Comparison of ENCODE assay signal across 14 cellular contexts in genomic region chr9:70408393-70409040, GRCh38. TPM values are rescaled to one million over a fixed set of nuclear protein-coding genes. Genes with fewer than 3 reads are reported as not detected.
DNase-seq lines count a peak whose midpoint lies in the region; ATAC-seq and TF ChIP-seq lines count a peak whose summit lies in the region.
"Had no signal": no experiment of that assay in that cellular context is flagged by ENCODE, and none has a peak within 500 bp of the region (broad histone marks: within the 10 kb centered on the region; RNA-seq: fewer than 3 reads in every experiment).

No MANE protein-coding gene starts in this region.

- no peak for ATAC-seq in lung (ENCODE audit: insufficient read depth, low FRiP score)
- ATAC-seq: mucosa of descending colon, right lobe of liver had no signal

- H3K9me3 ChIP-seq in lung (ENCODE audit: control insufficient read depth in 2 of 2, insufficient read depth in 1 of 2, low read length in 1 of 2) = no peaks in the 10 kb centered on the region
- H3K9me3 ChIP-seq in thyroid gland = no peaks in the 10 kb centered on the region
- H3K9me3 ChIP-seq: MG63, mucosa of descending colon, right lobe of liver had no signal

- H3K4me1 ChIP-seq in lung (ENCODE audit: control insufficient read depth in 2 of 2, insufficient read depth in 2 of 2, low read length in 2 of 2) (peaks cover 25 to 38% of the 10 kb centered on the region in 2 donors), thyroid gland (peaks cover 54 to 59% of the 10 kb centered on the region in 2 donors)

- no peak overlapping the region for H3K4me3 ChIP-seq in brain microvascular endothelial cell (ENCODE audit: low read depth, low read length)
- H3K4me3 ChIP-seq in lung = no peak overlapping the region
- no peak overlapping the region for H3K4me3 ChIP-seq in thyroid gland (replicated peaks in 1 of 3)
- H3K4me3 ChIP-seq: MG63, mucosa of descending colon had no signal

- no peaks in the 10 kb centered on the region for H3K9me3 Mint-ChIP-seq in activated naive CD4-positive, alpha-beta T cell treated with anti-CD3 and anti-CD28 coated beads, Interleukin-2, amount 50 U/mL, for 24 hours

- H3K4me1 Mint-ChIP-seq in activated naive CD4-positive, alpha-beta T cell treated with anti-CD3 and anti-CD28 coated beads, Interleukin-2, amount 50 U/mL, for 24 hours = peaks cover 68% of the 10 kb centered on the region

- intact Hi-C loops in thyroid gland (cut with DNase I) = no loop called here

- H3K4me3 Mint-ChIP-seq in activated naive CD4-positive, alpha-beta T cell treated with anti-CD3 and anti-CD28 coated beads, Interleukin-2, amount 50 U/mL, for 24 hours = peak overlapping the region; percentile 1

- no peak for DNase-seq in activated naive CD4-positive, alpha-beta T cell treated with anti-CD3 and anti-CD28 coated beads, Interleukin-2, amount 50 U/mL, for 16 hours
- DNase-seq in brain microvascular endothelial cell (no peak), lung (ENCODE audit: low spot score) (no peak), thyroid gland (no peak), substantia nigra (lab: John Stamatoyannopoulos, UW) (no peak), mesenteric fat pad (ENCODE audit: low spot score) (no peak), NCI-H1092 (lab: John Stamatoyannopoulos, UW) (no peak)
- DNase-seq: activated CD4-positive, alpha-beta T cell treated with anti-CD3 and anti-CD28 coated beads for 48 hours; DND-41; H7; MG63; right lobe of liver had no signal

- TF ChIP-seq POLR2A in thyroid gland (IDR thresholded peaks at IDR 0.05) = no peak

- in situ Hi-C loops in brain microvascular endothelial cell (cut with HindIII; ENCODE audit: low pct_ligation_motif_present, low sequenced_read_pairs) = loop anchor here (25.0 kb wide), 1 partner anchor 179 kb away; no protein-coding TSS in a partner anchor

- peak overlapping the region; percentile 100 for H3K27ac Mint-ChIP-seq in activated naive CD4-positive, alpha-beta T cell treated with anti-CD3 and anti-CD28 coated beads, Interleukin-2, amount 50 U/mL, for 24 hours

- no peaks in the 10 kb centered on the region for H3K27me3 Mint-ChIP-seq in activated naive CD4-positive, alpha-beta T cell treated with anti-CD3 and anti-CD28 coated beads, Interleukin-2, amount 50 U/mL, for 24 hours

- whole genome bisulfite sequencing in lung, 2 donors = 85 to 89% methylated on average over 5 of the region's 5 CpGs
- WGBS in thyroid gland, 2 donors = 90 to 95% methylated on average over 5 of the region's 5 CpGs

- H3K27ac ChIP-seq in brain microvascular endothelial cell (peak overlapping the region; percentile 95), lung (ENCODE audit: low read depth in 1 of 2, low read length in 1 of 2) (peak overlapping the region; percentile 18 to 38), thyroid gland (peak overlapping the region; percentile 49 to 76 (median 68)), substantia nigra (ENCODE audit: low read depth, low read length, poor library complexity, severe bottlenecking) (no peak overlapping the region)

- H3K36me3 ChIP-seq in brain microvascular endothelial cell (replicated peaks) = no peaks in the 10 kb centered on the region
- H3K36me3 ChIP-seq in lung (ENCODE audit: control insufficient read depth in 2 of 2, insufficient read depth in 2 of 2, low read length in 2 of 2) = no peaks in the 10 kb centered on the region
- H3K36me3 ChIP-seq in thyroid gland = no peaks in the 10 kb centered on the region
- H3K36me3 ChIP-seq: MG63 had no signal

- H3K36me3 Mint-ChIP-seq in activated naive CD4-positive, alpha-beta T cell treated with anti-CD3 and anti-CD28 coated beads, Interleukin-2, amount 50 U/mL, for 24 hours = peaks cover 2% of the 10 kb centered on the region

- TF ChIP-seq CTCF in brain microvascular endothelial cell (IDR thresholded peaks at IDR 0.05; ENCODE audit: low read depth, low read length, missing control alignments) (no peak), lung (IDR thresholded peaks at IDR 0.05; ENCODE audit: control extremely low read depth, extremely low read depth) (no peak), thyroid gland (IDR thresholded peaks at IDR 0.05) (no peak)

- H3K27me3 ChIP-seq in brain microvascular endothelial cell (replicated peaks) = no peaks in the 10 kb centered on the region
- no peaks in the 10 kb centered on the region for H3K27me3 ChIP-seq in lung (ENCODE audit: control insufficient read depth, insufficient read depth)
- no peaks in the 10 kb centered on the region for H3K27me3 ChIP-seq in thyroid gland
- H3K27me3 ChIP-seq: MG63, right lobe of liver had no signal

RNA-seq across cellular contexts. Expression of gene KLF9, which starts 5.9 kb away (rescaled TPM):
- total RNA-seq in lung (10 to 100 TPM; 34.8 to 61.5 TPM), thyroid gland (100 to 1,000 TPM in 3 of 4 donors, 10 to 100 TPM in 1; 96.3 to 155 (median 125) TPM), mesenteric fat pad (105 TPM)
- 10 to 100 TPM; 16.0 to 49.8 TPM for polyA plus RNA-seq in lung
